Comparison of ENCODE assay signal across 1 cellular context in the genomic region with DNA sequence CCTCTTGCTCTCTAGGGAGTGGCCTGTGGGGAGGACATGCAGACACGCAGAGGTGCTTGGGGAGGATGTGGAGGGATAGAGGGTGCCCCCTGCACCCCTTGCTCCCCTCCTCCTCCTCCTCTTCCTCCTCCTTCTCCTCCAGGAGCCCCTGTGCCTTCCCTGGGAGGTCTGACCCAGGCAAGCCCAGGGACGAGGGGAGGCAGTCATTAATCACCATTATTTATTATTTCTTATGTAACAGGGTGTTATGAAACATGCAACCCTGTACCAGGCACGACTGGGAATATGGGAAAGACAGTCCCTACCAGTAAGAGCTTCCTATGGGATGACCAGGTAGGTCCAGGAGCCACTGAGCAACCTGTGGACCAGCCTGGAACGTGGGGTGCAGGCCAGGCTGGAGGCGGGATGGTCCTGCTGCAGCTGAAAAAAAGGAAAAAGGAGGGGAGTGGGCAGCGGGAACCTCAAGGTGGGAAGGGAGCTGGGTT.
TF ChIP-seq lines count a peak whose summit lies in the region.

No MANE protein-coding gene starts in this region.

TF ChIP-seq in IMR-90, 13 proteins besides CTCF, POLR2A, EP300 and RAD21:
- no peak for TF ChIP-seq RFX5 (IDR thresholded peaks at IDR 0.05; ENCODE audit: low read depth, low read length)
- TF ChIP-seq NFE2L2 (IDR thresholded peaks at IDR 0.05; ENCODE audit: low read depth, low read length): no peak
- no peak for TF ChIP-seq FOS (IDR thresholded peaks at IDR 0.05; ENCODE audit: low read depth, low read length)
- no peak for TF ChIP-seq SMC3 (IDR thresholded peaks at IDR 0.05; ENCODE audit: low read depth, low read length)
- TF ChIP-seq BHLHE40 (IDR thresholded peaks at IDR 0.05; ENCODE audit: low read depth, low read length): no peak
- no peak for TF ChIP-seq CHD1 (IDR thresholded peaks at IDR 0.05; ENCODE audit: low read depth, low read length)
- no peak for TF ChIP-seq RCOR1 (IDR thresholded peaks at IDR 0.05; ENCODE audit: insufficient replicate concordance, low read length)
- no peak for TF ChIP-seq MAFK (IDR thresholded peaks at IDR 0.05; ENCODE audit: low read depth, low read length)
- TF ChIP-seq, protein P1, sequence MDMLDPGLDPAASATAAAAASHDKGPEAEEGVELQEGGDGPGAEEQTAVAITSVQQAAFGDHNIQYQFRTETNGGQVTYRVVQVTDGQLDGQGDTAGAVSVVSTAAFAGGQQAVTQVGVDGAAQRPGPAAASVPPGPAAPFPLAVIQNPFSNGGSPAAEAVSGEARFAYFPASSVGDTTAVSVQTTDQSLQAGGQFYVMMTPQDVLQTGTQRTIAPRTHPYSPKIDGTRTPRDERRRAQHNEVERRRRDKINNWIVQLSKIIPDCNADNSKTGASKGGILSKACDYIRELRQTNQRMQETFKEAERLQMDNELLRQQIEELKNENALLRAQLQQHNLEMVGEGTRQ (IDR thresholded peaks at IDR 0.05; ENCODE audit: low read depth, low read length): no peak
- no peak for TF ChIP-seq CEBPB (IDR thresholded peaks at IDR 0.05; ENCODE audit: low read depth, low read length)
- TF ChIP-seq ELK1 (IDR thresholded peaks at IDR 0.05; ENCODE audit: borderline replicate concordance, low read depth, low read length): no peak
- no peak for TF ChIP-seq MAZ (IDR thresholded peaks at IDR 0.05; ENCODE audit: borderline replicate concordance, low read depth, low read length)
- no peak for TF ChIP-seq MXI1 (IDR thresholded peaks at IDR 0.05; ENCODE audit: borderline replicate concordance, low read depth, low read length)
